In genomic region chr2:236177604-236177966, GRCh38 we compare ENCODE assay signal across 8 cellular contexts. TPM values are rescaled to one million over a fixed set of nuclear protein-coding genes. Genes with fewer than 3 reads are reported as not detected.
DNase-seq lines count a peak whose midpoint lies in the region; ATAC-seq, FAIRE-seq and TF ChIP-seq lines count a peak whose summit lies in the region.

No MANE protein-coding gene starts in this region.

- no peak overlapping the region for H3K27ac ChIP-seq in HUES48 (ENCODE audit: low read depth, low read length)
- no peak overlapping the region for H3K27ac ChIP-seq in keratinocyte (ENCODE audit: control insufficient read depth, insufficient read depth, low read length)
- no peak overlapping the region for H3K27ac ChIP-seq in upper lobe of left lung

- H3K36me3 ChIP-seq in HUES48 (ENCODE audit: control insufficient read depth, insufficient read depth, low read length), result no peaks in the 10 kb centered on the region
- no peaks in the 10 kb centered on the region for H3K36me3 ChIP-seq in keratinocyte (ENCODE audit: control insufficient read depth in 2 of 2, extremely low read depth in 1 of 2, insufficient read depth in 2 of 2, low read length in 2 of 2)
- H3K36me3 ChIP-seq in upper lobe of left lung, result no peaks in the 10 kb centered on the region

- H3K4me2 ChIP-seq in keratinocyte (ENCODE audit: control insufficient read depth, extremely low read depth, insufficient read depth, low read depth, low read length), result peak overlapping the region; percentile 88

- peak; percentile 47 to 68 (median 47) for TF ChIP-seq CTCF in keratinocyte (optimal IDR thresholded peaks at IDR 0.05 in 1 of 3, IDR thresholded peaks at IDR 0.05 in 1 of 3, conservative IDR thresholded peaks at IDR 0.05 in 1 of 3; ENCODE audit: extremely low read depth in 1 of 3, insufficient read depth in 2 of 3, low read length in 3 of 3)
- peak in 1 of 6 experiments; percentile 3 for TF ChIP-seq CTCF in upper lobe of left lung (IDR thresholded peaks at IDR 0.05)

- H3K9me3 Mint-ChIP-seq in activated naive CD8-positive, alpha-beta T cell treated with anti-CD3 and anti-CD28 coated beads, Interleukin-2, amount 10 ng/mL, durations not matched to agents 7 days and 5 days, result no peaks in the 10 kb centered on the region

- peaks cover 3% of the 10 kb centered on the region for H3K4me1 Mint-ChIP-seq in activated naive CD8-positive, alpha-beta T cell treated with anti-CD3 and anti-CD28 coated beads, Interleukin-2, amount 10 ng/mL, durations not matched to agents 7 days and 5 days

- peak; percentile 33 for ATAC-seq in activated naive CD8-positive, alpha-beta T cell treated with anti-CD3 and anti-CD28 coated beads, Interleukin-2, amount 10 ng/mL, durations not matched to agents 7 days and 5 days (ENCODE audit: low read depth)
- ATAC-seq in upper lobe of left lung (ENCODE audit: low FRiP score in 2 of 2) (peak; percentile 38 to 66), HG02852 (IDR thresholded peaks at IDR 0.05; ENCODE audit: unreplicated experiment) (no peak), GM19351 (IDR thresholded peaks at IDR 0.05; ENCODE audit: unreplicated experiment) (no peak)

- no peaks in the 10 kb centered on the region for H3K36me3 Mint-ChIP-seq in activated naive CD8-positive, alpha-beta T cell treated with anti-CD3 and anti-CD28 coated beads, Interleukin-2, amount 10 ng/mL, durations not matched to agents 7 days and 5 days

- H2AFZ ChIP-seq in keratinocyte (ENCODE audit: control insufficient read depth, low read length), result peak overlapping the region; percentile 11

- H3K79me2 ChIP-seq in keratinocyte (ENCODE audit: control insufficient read depth, insufficient read depth, low read length), result no peaks in the 10 kb centered on the region

- H3K27me3 ChIP-seq in HUES48 (ENCODE audit: control insufficient read depth, insufficient read depth, low read length) (peaks cover 79% of the 10 kb centered on the region), keratinocyte (ENCODE audit: control insufficient read depth, extremely low read depth, insufficient read depth, low read length) (peaks cover 24% of the 10 kb centered on the region), upper lobe of left lung (peaks cover 0 to 69% (median 39%) of the 10 kb centered on the region in 4 donors)

- peaks cover 67% of the 10 kb centered on the region for H3K27me3 Mint-ChIP-seq in activated naive CD8-positive, alpha-beta T cell treated with anti-CD3 and anti-CD28 coated beads, Interleukin-2, amount 10 ng/mL, durations not matched to agents 7 days and 5 days

- no peak overlapping the region for H3K9ac ChIP-seq in HUES48 (ENCODE audit: low read depth, low read length)
- H3K9ac ChIP-seq in keratinocyte (ENCODE audit: control insufficient read depth, extremely low read depth, insufficient read depth, low read length), result no peak overlapping the region

- dilution Hi-C loops in keratinocyte (cut with MboI; ENCODE audit: extremely low pct_ligation_motif_present, low sequenced_read_pairs), result no loop called here

- POLR2A ChIA-PET in activated naive CD8-positive, alpha-beta T cell treated with anti-CD3 and anti-CD28 coated beads, Interleukin-2, amount 10 ng/mL, durations not matched to agents 7 days and 5 days (lab: Charles Lee), result no interaction called here

- H3K4me1 ChIP-seq in HUES48 (ENCODE audit: control insufficient read depth, insufficient read depth, low read length), result peaks cover 32% of the 10 kb centered on the region
- peaks cover 23% of the 10 kb centered on the region for H3K4me1 ChIP-seq in keratinocyte (ENCODE audit: control insufficient read depth, extremely low read depth, insufficient read depth, low read length)
- peaks cover 17 to 34% (median 21%) of the 10 kb centered on the region in 4 donors for H3K4me1 ChIP-seq in upper lobe of left lung

- FAIRE-seq in keratinocyte (lab: Jason Lieb, UNC), result no peak

- TF ChIP-seq POLR2A in upper lobe of left lung (IDR thresholded peaks at IDR 0.05), result no peak

- no peak overlapping the region for H3K27ac Mint-ChIP-seq in activated naive CD8-positive, alpha-beta T cell treated with anti-CD3 and anti-CD28 coated beads, Interleukin-2, amount 10 ng/mL, durations not matched to agents 7 days and 5 days

- no peaks in the 10 kb centered on the region for H4K20me1 ChIP-seq in keratinocyte (ENCODE audit: control insufficient read depth, extremely low read depth, insufficient read depth, low read length)

- H3K4me3 ChIP-seq in HUES48 (ENCODE audit: low read depth, low read length) (peak overlapping the region; percentile 59; the same call in 1 of the 2 replicates), keratinocyte (ENCODE audit: control insufficient read depth in 2 of 3, extremely low read depth in 1 of 3, insufficient read depth in 2 of 3, low read depth in 1 of 3, low read length in 3 of 3) (peak overlapping the region in 1 of 3 experiments; percentile 40), upper lobe of left lung (no peak overlapping the region)

- H3K9me3 ChIP-seq in HUES48 (ENCODE audit: control insufficient read depth, insufficient read depth, low read length), result no peaks in the 10 kb centered on the region
- H3K9me3 ChIP-seq in keratinocyte (ENCODE audit: control insufficient read depth, low read depth, low read length), result no peaks in the 10 kb centered on the region
- H3K9me3 ChIP-seq in upper lobe of left lung, result no peaks in the 10 kb centered on the region

- DNase-seq in COLO668 (lab: John Stamatoyannopoulos, UW; ENCODE audit: unreplicated experiment) (peak; percentile 53), keratinocyte (ENCODE audit: low read depth, low spot score) (no peak), upper lobe of left lung (peak in 1 of 2 donors; percentile 85)
- no peak for DNase-seq in activated naive CD8-positive, alpha-beta T cell treated with anti-CD3 and anti-CD28 coated beads, Interleukin-2, amount 10 ng/mL, durations not matched to agents 7 days and 5 days
- no peak for DNase-seq in effector CD8-positive, alpha-beta T cell (lab: John Stamatoyannopoulos, UW)

- no peaks in the 10 kb centered on the region for H3K9me1 ChIP-seq in keratinocyte (ENCODE audit: control insufficient read depth, extremely low read depth, insufficient read depth, low read length)

- no peak overlapping the region for H3K4me3 Mint-ChIP-seq in activated naive CD8-positive, alpha-beta T cell treated with anti-CD3 and anti-CD28 coated beads, Interleukin-2, amount 10 ng/mL, durations not matched to agents 7 days and 5 days

- WGBS in upper lobe of left lung, 2 donors, result 16 to 21% methylated on average over 18 to 20 of the region's 20 CpGs

- no peak for TF ChIP-seq EP300 in upper lobe of left lung (IDR thresholded peaks at IDR 0.05)

RNA-seq across cellular contexts. Expression of gene GBX2, which starts 9.4 kb away (rescaled TPM):
- total RNA-seq in activated naive CD8-positive, alpha-beta T cell treated with anti-CD3 and anti-CD28 coated beads, Interleukin-2, amount 10 ng/mL, durations not matched to agents 7 days and 5 days, result not detected
- 0.13 to 0.69 TPM (median 0.17 TPM) in 3 replicates for polyA plus RNA-seq in keratinocyte
- not detected for polyA plus RNA-seq in keratinocyte (2011; ENCODE audit: low read depth)
- 0.07 and 0.23 TPM in 2 replicates for polyA plus RNA-seq in keratinocyte (2011; cell fraction: cytosol; rRNA removed)
- polyA plus RNA-seq in keratinocyte (2011; cell fraction: nucleus; rRNA removed), result 0.15 and 0.24 TPM in 2 replicates
- 0.13 and 0.84 TPM in 2 replicates for polyA plus RNA-seq in keratinocyte (2012; ENCODE audit: low replicate concordance)
- 0.32 TPM in 1 of 3 replicates, not detected in the others for polyA minus RNA-seq in keratinocyte
- polyA minus RNA-seq in keratinocyte (2011; cell fraction: cytosol; rRNA and poly(A)+ RNA removed), result not detected
- not detected in 2 replicates for polyA minus RNA-seq in keratinocyte (2011; cell fraction: nucleus; rRNA and poly(A)+ RNA removed)
- total RNA-seq in upper lobe of left lung, result not detected

Comparison
In these comparisons a context has a peak if more than half of its experiments do, and no peak if none do; other contexts are left out.
1. ATAC-seq: peak in activated naive CD8-positive, alpha-beta T cell treated with anti-CD3 and anti-CD28 coated beads, Interleukin-2, amount 10 ng/mL, durations not matched to agents 7 days and 5 days (single experiment) and upper lobe of left lung (2 of 2); none in HG02852 (single experiment) and GM19351 (single experiment).